8 cellular contexts compared by ENCODE assay signal in the genomic region with DNA sequence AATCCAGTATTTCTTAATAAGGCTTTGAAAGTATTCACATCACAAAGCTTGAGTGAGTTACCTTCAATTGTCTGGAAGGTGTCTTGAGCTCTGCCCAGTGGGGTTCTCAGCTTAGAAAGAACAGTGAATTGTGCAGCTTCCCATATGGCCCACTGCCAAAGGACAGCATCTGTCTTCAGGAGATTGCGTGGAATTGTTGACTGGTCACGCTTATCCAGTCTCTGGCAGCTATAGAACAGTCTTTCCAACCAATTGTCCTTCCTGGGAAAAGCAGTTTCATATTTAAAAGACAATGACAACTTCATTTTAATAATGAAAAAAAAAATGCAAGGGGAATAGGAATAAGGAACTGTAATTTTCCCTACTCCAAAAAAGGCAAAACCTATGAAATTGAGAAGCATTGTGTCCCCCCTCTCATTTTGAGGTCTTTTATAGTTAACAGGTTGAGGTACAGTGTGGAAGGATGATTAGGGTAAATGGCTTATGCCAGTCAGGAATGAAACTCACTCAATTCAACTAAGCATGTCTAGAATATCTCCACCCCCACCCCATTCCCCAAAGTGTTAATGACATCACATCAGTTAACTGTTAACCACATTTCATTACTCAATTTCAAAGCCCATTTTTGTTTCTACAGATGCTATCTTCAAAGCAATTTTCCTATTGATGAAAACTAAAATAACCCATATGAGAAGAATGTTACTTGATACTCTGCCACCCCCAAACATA. TPM values are rescaled to one million over a fixed set of nuclear protein-coding genes. Genes with fewer than 3 reads are reported as not detected.
DNase-seq lines count a peak whose midpoint lies in the region; TF ChIP-seq lines count a peak whose summit lies in the region.
"Not testable (repeated sequence)": the region's sequence is repeated elsewhere in the genome, so short reads cannot be mapped to it uniquely, and the experiment has no call there.

No MANE protein-coding gene starts in this region.

- peak overlapping the region in 6 of 8 donors; percentile 17 to 82 (median 52) for H3K27ac Mint-ChIP-seq in CD8-positive, alpha-beta memory T cell
- H3K27ac Mint-ChIP-seq in activated CD4-positive, alpha-beta T cell treated with anti-CD3 and anti-CD28 coated beads, Interleukin-2, amount 10 ng/mL, durations not matched to agents 24 days and 14 days: peak overlapping the region; percentile 64
- peak overlapping the region; percentile 71 for H3K27ac Mint-ChIP-seq in stimulated activated naive CD8-positive, alpha-beta T cell treated with anti-CD3 and anti-CD28 coated beads, Interleukin-15, Interleukin-2, amounts not matched to agents 100 ng/mL and 50 ng/mL, for 24 hours

- H3K27me3 Mint-ChIP-seq in CD8-positive, alpha-beta memory T cell; activated CD4-positive, alpha-beta T cell treated with anti-CD3 and anti-CD28 coated beads, Interleukin-2, amount 10 ng/mL, durations not matched to agents 24 days and 14 days; stimulated activated naive CD8-positive, alpha-beta T cell treated with anti-CD3 and anti-CD28 coated beads, Interleukin-15, Interleukin-2, amounts not matched to agents 100 ng/mL and 50 ng/mL, for 24 hours: not testable (repeated sequence)

- not testable (repeated sequence) for H3K9me3 Mint-ChIP-seq in CD8-positive, alpha-beta memory T cell; activated CD4-positive, alpha-beta T cell treated with anti-CD3 and anti-CD28 coated beads, Interleukin-2, amount 10 ng/mL, durations not matched to agents 24 days and 14 days; stimulated activated naive CD8-positive, alpha-beta T cell treated with anti-CD3 and anti-CD28 coated beads, Interleukin-15, Interleukin-2, amounts not matched to agents 100 ng/mL and 50 ng/mL, for 24 hours

- intact Hi-C loops in activated CD4-positive, alpha-beta T cell treated with anti-CD3 and anti-CD28 coated beads, Interleukin-2, amount 10 ng/mL, durations not matched to agents 24 days and 14 days (cut with micrococcal nuclease): not testable (repeated sequence)

- not testable (repeated sequence) for H3K4me1 Mint-ChIP-seq in CD8-positive, alpha-beta memory T cell
- H3K4me1 Mint-ChIP-seq in activated CD4-positive, alpha-beta T cell treated with anti-CD3 and anti-CD28 coated beads, Interleukin-2, amount 10 ng/mL, durations not matched to agents 24 days and 14 days: peaks cover 20% of the 10 kb centered on the region
- peaks cover 23% of the 10 kb centered on the region for H3K4me1 Mint-ChIP-seq in stimulated activated naive CD8-positive, alpha-beta T cell treated with anti-CD3 and anti-CD28 coated beads, Interleukin-15, Interleukin-2, amounts not matched to agents 100 ng/mL and 50 ng/mL, for 24 hours (ENCODE audit: low read depth)

- H3K27ac ChIP-seq in CD8-positive, alpha-beta memory T cell (ENCODE audit: low read depth, low read length): not testable (repeated sequence)

- H3K4me3 Mint-ChIP-seq in CD8-positive, alpha-beta memory T cell; stimulated activated naive CD8-positive, alpha-beta T cell treated with anti-CD3 and anti-CD28 coated beads, Interleukin-15, Interleukin-2, amounts not matched to agents 100 ng/mL and 50 ng/mL, for 24 hours: not testable (repeated sequence)
- H3K4me3 Mint-ChIP-seq in activated CD4-positive, alpha-beta T cell treated with anti-CD3 and anti-CD28 coated beads, Interleukin-2, amount 10 ng/mL, durations not matched to agents 24 days and 14 days: peak overlapping the region; percentile 11

- H3K36me3 Mint-ChIP-seq in CD8-positive, alpha-beta memory T cell: peaks cover 8 to 73% (median 8%) of the 10 kb centered on the region in 3 donors
- H3K36me3 Mint-ChIP-seq in activated CD4-positive, alpha-beta T cell treated with anti-CD3 and anti-CD28 coated beads, Interleukin-2, amount 10 ng/mL, durations not matched to agents 24 days and 14 days (ENCODE audit: low read depth): peaks cover 49% of the 10 kb centered on the region
- H3K36me3 Mint-ChIP-seq in stimulated activated naive CD8-positive, alpha-beta T cell treated with anti-CD3 and anti-CD28 coated beads, Interleukin-15, Interleukin-2, amounts not matched to agents 100 ng/mL and 50 ng/mL, for 24 hours (ENCODE audit: low read depth): peaks cover 54% of the 10 kb centered on the region

- peak in 1 of 5 donors; percentile 1 for DNase-seq in CD8-positive, alpha-beta memory T cell
- DNase-seq in MG63: peak; percentile 26
- not testable (repeated sequence) for DNase-seq in activated CD4-positive, alpha-beta T cell treated with anti-CD3 and anti-CD28 coated beads, Interleukin-2, amount 10 ng/mL, durations not matched to agents 24 days and 14 days
- peak; percentile 29 for DNase-seq in adipocyte (ENCODE audit: low read depth)
- peak; percentile 56 for DNase-seq in choroid plexus epithelial cell (ENCODE audit: low read depth)
- DNase-seq in fibroblast of the aortic adventitia (ENCODE audit: low read depth): peak; percentile 8
- peak; percentile 32 for DNase-seq in myocyte (ENCODE audit: low read depth)

- not testable (repeated sequence) for H3K4me1 ChIP-seq in CD8-positive, alpha-beta memory T cell (ENCODE audit: insufficient read depth, low read length); adipocyte (ENCODE audit: control insufficient read depth, insufficient read depth, low read length)

- TF ChIP-seq CTCF in choroid plexus epithelial cell (conservative IDR thresholded peaks at IDR 0.05; ENCODE audit: low read depth, low read length); fibroblast of the aortic adventitia (IDR thresholded peaks at IDR 0.05; ENCODE audit: insufficient read depth, low read length): not testable (repeated sequence)

- H3K36me3 ChIP-seq in CD8-positive, alpha-beta memory T cell (ENCODE audit: insufficient read depth, low read length): not testable (repeated sequence)
- H3K36me3 ChIP-seq in MG63 (peaks cover 47% of the 10 kb centered on the region), adipocyte (ENCODE audit: control insufficient read depth, insufficient read depth, low read length, severe bottlenecking) (peaks cover 38% of the 10 kb centered on the region)

- POLR2A ChIA-PET in CD8-positive, alpha-beta memory T cell (lab: Charles Lee): not testable (repeated sequence)

- not testable (repeated sequence) for H3K9me3 ChIP-seq in CD8-positive, alpha-beta memory T cell (ENCODE audit: low read length); MG63; adipocyte (ENCODE audit: control insufficient read depth, low read length)

- not testable (repeated sequence) for H3K9ac ChIP-seq in adipocyte (ENCODE audit: low read length)

- H3K4me3 ChIP-seq in CD8-positive, alpha-beta memory T cell (ENCODE audit: low read length); MG63; adipocyte (ENCODE audit: low read length); choroid plexus epithelial cell (ENCODE audit: low read depth, low read length); fibroblast of the aortic adventitia (ENCODE audit: low read depth, low read length): not testable (repeated sequence)

- CTCF ChIA-PET in CD8-positive, alpha-beta memory T cell (lab: Charles Lee): not testable (repeated sequence)

- H3K27me3 ChIP-seq in CD8-positive, alpha-beta memory T cell (ENCODE audit: insufficient read depth, low read length, poor library complexity, severe bottlenecking); MG63; adipocyte (replicated peaks; ENCODE audit: control insufficient read depth, insufficient read depth, low read length): not testable (repeated sequence)

RNA-seq across cellular contexts. Expression of a gene that starts 57.0 kb away (rescaled TPM):
- total RNA-seq in CD8-positive, alpha-beta memory T cell: 10 to 100 TPM; 90.9 to 98.2 TPM
- 17.8 TPM for polyA plus RNA-seq in CD8-positive, alpha-beta memory T cell
- total RNA-seq in MG63 (2014; rRNA removed; shearing (Covaris generic); ENCODE audit: low replicate concordance): 15.3 and 22.3 TPM in 2 replicates
- total RNA-seq in activated CD4-positive, alpha-beta T cell treated with anti-CD3 and anti-CD28 coated beads, Interleukin-2, amount 10 ng/mL, durations not matched to agents 24 days and 14 days: 146 and 148 TPM in 2 replicates
- total RNA-seq in fibroblast of the aortic adventitia (ENCODE audit: low replicate concordance) (50.0 and 77.7 TPM in 2 replicates), myocyte (24.8 and 30.7 TPM in 2 replicates)
- polyA plus RNA-seq in myocyte (2012): 10.5 TPM
